24 cellular contexts compared by ENCODE assay signal in the genomic region with DNA sequence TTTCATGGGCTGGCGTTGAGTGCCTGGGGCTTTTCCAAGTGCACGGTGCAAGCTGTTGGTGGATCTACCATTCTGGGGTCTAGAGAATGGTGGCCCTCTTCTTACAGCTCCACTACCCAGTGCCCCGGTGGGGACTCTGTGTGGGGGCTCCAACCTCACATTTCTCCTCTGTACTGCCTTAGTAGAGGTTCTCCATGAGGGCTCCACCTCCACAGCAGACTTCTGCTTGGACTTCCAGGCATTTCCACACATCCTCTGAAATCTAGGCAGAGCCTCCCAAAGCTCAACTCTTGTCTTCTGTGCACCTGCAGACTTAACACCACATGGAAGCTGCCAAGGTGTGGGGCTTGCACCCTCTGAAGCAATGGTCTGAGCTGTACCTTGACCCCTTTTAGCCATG.
"Had no signal": no experiment of that assay in that cellular context is flagged by ENCODE, and none has a peak within 500 bp of the region (broad histone marks: within the 10 kb centered on the region; RNA-seq: fewer than 3 reads in every experiment).

No MANE protein-coding gene starts in this region.

- H3K27ac ChIP-seq: PC-9, SK-N-MC had no signal

- H3K27ac Mint-ChIP-seq: activated B cell treated with CpG ODN at 0.5 μM for 24 hours; activated CD4-positive, alpha-beta T cell treated with anti-CD3 and anti-CD28 coated beads, Interleukin-2, amount 10 ng/mL, durations not matched to agents 24 days and 14 days; activated naive CD8-positive, alpha-beta T cell; T-cell had no signal

- H3K27me3 Mint-ChIP-seq: activated B cell treated with CpG ODN at 0.5 μM for 24 hours; activated CD4-positive, alpha-beta T cell treated with anti-CD3 and anti-CD28 coated beads, Interleukin-2, amount 10 ng/mL, durations not matched to agents 24 days and 14 days; activated naive CD8-positive, alpha-beta T cell; T-cell had no signal

- H2AFZ ChIP-seq: PC-9 had no signal

- FAIRE-seq: TTC549 had no signal

- H3K4me3 Mint-ChIP-seq: activated B cell treated with CpG ODN at 0.5 μM for 24 hours; activated CD4-positive, alpha-beta T cell treated with anti-CD3 and anti-CD28 coated beads, Interleukin-2, amount 10 ng/mL, durations not matched to agents 24 days and 14 days; activated naive CD8-positive, alpha-beta T cell; activated T-cell treated with anti-CD3 and anti-CD28 coated beads, Interleukin-2, amount 50 U/mL, for 4 hours; T-cell had no signal

- H3K4me1 Mint-ChIP-seq: activated B cell treated with CpG ODN at 0.5 μM for 24 hours; activated CD4-positive, alpha-beta T cell treated with anti-CD3 and anti-CD28 coated beads, Interleukin-2, amount 10 ng/mL, durations not matched to agents 24 days and 14 days; T-cell had no signal

- DNase-seq: activated B cell treated with CpG ODN at 0.5 μM for 24 hours; activated CD4-positive, alpha-beta T cell treated with anti-CD3 and anti-CD28 coated beads for 1 hour; activated CD4-positive, alpha-beta T cell treated with anti-CD3 and anti-CD28 coated beads, Interleukin-2, amount 10 ng/mL, durations not matched to agents 24 days and 14 days; activated CD4-positive, alpha-beta T cell treated with anti-CD3 and anti-CD28 coated beads, Interleukin-2, amount 50 U/mL, for 48 hours; activated CD8-positive, alpha-beta memory T cell treated with anti-CD3 and anti-CD28 coated beads for 24 hours; activated effector memory CD4-positive, alpha-beta T cell treated with anti-CD3 and anti-CD28 coated beads, Interleukin-2, amount 50 U/mL, for 16 hours; activated naive CD4-positive, alpha-beta T cell treated with Interleukin-2 at 50 U/mL for 16 hours; activated T-cell treated with anti-CD3 and anti-CD28 coated beads, Interleukin-2, amount 50 U/mL, for 4 hours; anterior cingulate cortex; central memory CD4-positive, alpha-beta T cell; MG63; MV-4-11; NCI-H1105; NCI-H1436 treated with DMSO at 0.1 percent for 48 hours; NCI-H187; NCI-H2081; NCI-H446; NCI-H524; PC-9; T-cell; T1000 had no signal

- H3K27me3 ChIP-seq: MG63 had no signal

- H3K4me2 ChIP-seq: PC-9 had no signal

- ATAC-seq: activated T-cell treated with anti-CD3 and anti-CD28 coated beads, Interleukin-2, amount 50 U/mL, for 4 hours; T-cell had no signal

- H3K4me3 ChIP-seq: MG63, PC-9, SK-N-MC had no signal
